In genomic region chr9:121266906-121267650, GRCh38 we compare ENCODE assay signal across 8 cellular contexts. TPM values are rescaled to one million over a fixed set of nuclear protein-coding genes. Genes with fewer than 3 reads are reported as not detected.
A peak's percentile ranks its signal among the peaks of the same experiment; 100 is the strongest.
DNase-seq lines count a peak whose midpoint lies in the region; ATAC-seq and TF ChIP-seq lines count a peak whose summit lies in the region.

No MANE protein-coding gene starts in this region.

- peak overlapping the region; percentile 71 to 95 (median 87) for H3K27ac ChIP-seq in upper lobe of left lung

- no peak for ATAC-seq in upper lobe of left lung (ENCODE audit: low FRiP score in 2 of 2)

- H3K9me3 Mint-ChIP-seq in activated naive CD4-positive, alpha-beta T cell treated with anti-CD3 and anti-CD28 coated beads for 36 hours = no peaks in the 10 kb centered on the region

- CTCF ChIA-PET in activated naive CD4-positive, alpha-beta T cell treated with anti-CD3 and anti-CD28 coated beads for 36 hours (lab: Charles Lee) = no interaction called here

- no peaks in the 10 kb centered on the region for H3K36me3 Mint-ChIP-seq in activated naive CD4-positive, alpha-beta T cell treated with anti-CD3 and anti-CD28 coated beads for 36 hours (ENCODE audit: low read depth)

- no peaks in the 10 kb centered on the region for H3K36me3 ChIP-seq in upper lobe of left lung

- DNase-seq in activated naive CD4-positive, alpha-beta T cell treated with anti-CD3 and anti-CD28 coated beads for 36 hours = no peak
- no peak for DNase-seq in activated naive CD4-positive, alpha-beta T cell (lab: John Stamatoyannopoulos, UW)
- peak; percentile 52 for DNase-seq in choroid plexus epithelial cell (ENCODE audit: low read depth)
- peak; percentile 54 for DNase-seq in midbrain (lab: John Stamatoyannopoulos, UW)
- DNase-seq in upper lobe of left lung = no peak
- DNase-seq in DMS53 treated with DMSO at 0.1 percent for 48 hours (lab: John Stamatoyannopoulos, UW; ENCODE audit: unreplicated experiment) = no peak
- no peak for DNase-seq in DMS153 (lab: John Stamatoyannopoulos, UW)
- DNase-seq in activated CD4-positive, alpha-beta T cell treated with anti-CD3 and anti-CD28 coated beads for 4 hours = no peak

- H3K27me3 ChIP-seq in upper lobe of left lung = no peaks in the 10 kb centered on the region

- WGBS in upper lobe of left lung, 2 donors = 84 to 86% methylated on average over 17 to 18 of the region's 18 CpGs

- H3K4me1 ChIP-seq in upper lobe of left lung = peaks cover 26 to 47% (median 37%) of the 10 kb centered on the region in 4 donors

- peaks cover 10% of the 10 kb centered on the region for H3K4me1 Mint-ChIP-seq in activated naive CD4-positive, alpha-beta T cell treated with anti-CD3 and anti-CD28 coated beads for 36 hours (ENCODE audit: low read depth)

- H3K27ac Mint-ChIP-seq in activated naive CD4-positive, alpha-beta T cell treated with anti-CD3 and anti-CD28 coated beads for 36 hours = no peak overlapping the region

- TF ChIP-seq POLR2A in upper lobe of left lung (IDR thresholded peaks at IDR 0.05) = no peak

- TF ChIP-seq CTCF in choroid plexus epithelial cell (conservative IDR thresholded peaks at IDR 0.05; ENCODE audit: low read depth, low read length) (no peak), upper lobe of left lung (IDR thresholded peaks at IDR 0.05) (no peak)

- no peaks in the 10 kb centered on the region for H3K9me3 ChIP-seq in upper lobe of left lung

- no peak for TF ChIP-seq EP300 in upper lobe of left lung (IDR thresholded peaks at IDR 0.05)

- peaks cover 18% of the 10 kb centered on the region for H3K27me3 Mint-ChIP-seq in activated naive CD4-positive, alpha-beta T cell treated with anti-CD3 and anti-CD28 coated beads for 36 hours (ENCODE audit: low read depth)

- intact Hi-C loops in activated naive CD4-positive, alpha-beta T cell treated with anti-CD3 and anti-CD28 coated beads for 36 hours (cut with micrococcal nuclease) = no loop called here

- H3K4me3 Mint-ChIP-seq in activated naive CD4-positive, alpha-beta T cell treated with anti-CD3 and anti-CD28 coated beads for 36 hours = peak overlapping the region; percentile 61

- H3K4me3 ChIP-seq in choroid plexus epithelial cell (ENCODE audit: low read depth, low read length) = no peak overlapping the region
- peak overlapping the region in 3 of 4 donors; percentile 65 to 89 (median 83) for H3K4me3 ChIP-seq in upper lobe of left lung

RNA-seq across cellular contexts. Expression of gene GSN, which starts 0.9 kb away (rescaled TPM):
- total RNA-seq in activated naive CD4-positive, alpha-beta T cell treated with anti-CD3 and anti-CD28 coated beads for 36 hours = 1 to 10 TPM; 1.1 to 1.2 TPM
- total RNA-seq in upper lobe of left lung = 100 to 1,000 TPM; 217 to 935 (median 648) TPM

Comparison
In these comparisons a context has a peak if more than half of its experiments do, and no peak if none do; other contexts are left out.
1. DNase-seq: peak in choroid plexus epithelial cell (single experiment) and midbrain (single experiment); none in activated naive CD4-positive, alpha-beta T cell treated with anti-CD3 and anti-CD28 coated beads for 36 hours (single experiment), activated naive CD4-positive, alpha-beta T cell (0 of 4), upper lobe of left lung (0 of 2), DMS53 treated with DMSO at 0.1 percent for 48 hours (single experiment), DMS153 (single experiment) and activated CD4-positive, alpha-beta T cell treated with anti-CD3 and anti-CD28 coated beads for 4 hours (0 of 2).
2. RNA of gene GSN, which starts 0.9 kb away (total RNA-seq): 217 to 935 TPM in upper lobe of left lung; 1.1 to 1.2 TPM in activated naive CD4-positive, alpha-beta T cell treated with anti-CD3 and anti-CD28 coated beads for 36 hours; every median in the first group is over 10 times any median in the second.